ENCODE assay signal across 1 cellular context in the genomic region with DNA sequence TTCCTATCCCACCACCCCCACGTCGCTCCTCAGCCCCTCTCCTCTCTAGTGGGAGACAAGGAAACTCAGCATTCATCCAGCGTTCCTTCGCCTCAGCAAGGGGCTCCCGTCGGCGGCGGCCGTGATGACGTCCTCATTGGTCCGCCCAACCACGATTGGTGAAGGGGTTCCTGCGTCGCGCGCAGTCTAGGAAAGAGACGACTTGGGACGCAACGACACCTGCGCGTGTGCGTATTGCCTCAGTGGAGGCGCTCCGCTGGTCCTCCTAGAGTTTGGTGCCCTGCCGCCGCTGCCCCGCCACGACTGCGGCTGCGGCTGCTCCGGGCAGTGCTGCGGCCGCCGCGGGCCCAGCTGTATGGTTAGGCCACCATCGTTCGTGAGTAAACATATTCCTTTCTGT.
TF ChIP-seq lines count a peak whose summit lies in the region.

No MANE protein-coding gene starts in this region.

TF ChIP-seq in GM23338, 12 proteins besides CTCF, POLR2A, EP300 and RAD21 (continued from another document):
- TF ChIP-seq, protein P1, sequence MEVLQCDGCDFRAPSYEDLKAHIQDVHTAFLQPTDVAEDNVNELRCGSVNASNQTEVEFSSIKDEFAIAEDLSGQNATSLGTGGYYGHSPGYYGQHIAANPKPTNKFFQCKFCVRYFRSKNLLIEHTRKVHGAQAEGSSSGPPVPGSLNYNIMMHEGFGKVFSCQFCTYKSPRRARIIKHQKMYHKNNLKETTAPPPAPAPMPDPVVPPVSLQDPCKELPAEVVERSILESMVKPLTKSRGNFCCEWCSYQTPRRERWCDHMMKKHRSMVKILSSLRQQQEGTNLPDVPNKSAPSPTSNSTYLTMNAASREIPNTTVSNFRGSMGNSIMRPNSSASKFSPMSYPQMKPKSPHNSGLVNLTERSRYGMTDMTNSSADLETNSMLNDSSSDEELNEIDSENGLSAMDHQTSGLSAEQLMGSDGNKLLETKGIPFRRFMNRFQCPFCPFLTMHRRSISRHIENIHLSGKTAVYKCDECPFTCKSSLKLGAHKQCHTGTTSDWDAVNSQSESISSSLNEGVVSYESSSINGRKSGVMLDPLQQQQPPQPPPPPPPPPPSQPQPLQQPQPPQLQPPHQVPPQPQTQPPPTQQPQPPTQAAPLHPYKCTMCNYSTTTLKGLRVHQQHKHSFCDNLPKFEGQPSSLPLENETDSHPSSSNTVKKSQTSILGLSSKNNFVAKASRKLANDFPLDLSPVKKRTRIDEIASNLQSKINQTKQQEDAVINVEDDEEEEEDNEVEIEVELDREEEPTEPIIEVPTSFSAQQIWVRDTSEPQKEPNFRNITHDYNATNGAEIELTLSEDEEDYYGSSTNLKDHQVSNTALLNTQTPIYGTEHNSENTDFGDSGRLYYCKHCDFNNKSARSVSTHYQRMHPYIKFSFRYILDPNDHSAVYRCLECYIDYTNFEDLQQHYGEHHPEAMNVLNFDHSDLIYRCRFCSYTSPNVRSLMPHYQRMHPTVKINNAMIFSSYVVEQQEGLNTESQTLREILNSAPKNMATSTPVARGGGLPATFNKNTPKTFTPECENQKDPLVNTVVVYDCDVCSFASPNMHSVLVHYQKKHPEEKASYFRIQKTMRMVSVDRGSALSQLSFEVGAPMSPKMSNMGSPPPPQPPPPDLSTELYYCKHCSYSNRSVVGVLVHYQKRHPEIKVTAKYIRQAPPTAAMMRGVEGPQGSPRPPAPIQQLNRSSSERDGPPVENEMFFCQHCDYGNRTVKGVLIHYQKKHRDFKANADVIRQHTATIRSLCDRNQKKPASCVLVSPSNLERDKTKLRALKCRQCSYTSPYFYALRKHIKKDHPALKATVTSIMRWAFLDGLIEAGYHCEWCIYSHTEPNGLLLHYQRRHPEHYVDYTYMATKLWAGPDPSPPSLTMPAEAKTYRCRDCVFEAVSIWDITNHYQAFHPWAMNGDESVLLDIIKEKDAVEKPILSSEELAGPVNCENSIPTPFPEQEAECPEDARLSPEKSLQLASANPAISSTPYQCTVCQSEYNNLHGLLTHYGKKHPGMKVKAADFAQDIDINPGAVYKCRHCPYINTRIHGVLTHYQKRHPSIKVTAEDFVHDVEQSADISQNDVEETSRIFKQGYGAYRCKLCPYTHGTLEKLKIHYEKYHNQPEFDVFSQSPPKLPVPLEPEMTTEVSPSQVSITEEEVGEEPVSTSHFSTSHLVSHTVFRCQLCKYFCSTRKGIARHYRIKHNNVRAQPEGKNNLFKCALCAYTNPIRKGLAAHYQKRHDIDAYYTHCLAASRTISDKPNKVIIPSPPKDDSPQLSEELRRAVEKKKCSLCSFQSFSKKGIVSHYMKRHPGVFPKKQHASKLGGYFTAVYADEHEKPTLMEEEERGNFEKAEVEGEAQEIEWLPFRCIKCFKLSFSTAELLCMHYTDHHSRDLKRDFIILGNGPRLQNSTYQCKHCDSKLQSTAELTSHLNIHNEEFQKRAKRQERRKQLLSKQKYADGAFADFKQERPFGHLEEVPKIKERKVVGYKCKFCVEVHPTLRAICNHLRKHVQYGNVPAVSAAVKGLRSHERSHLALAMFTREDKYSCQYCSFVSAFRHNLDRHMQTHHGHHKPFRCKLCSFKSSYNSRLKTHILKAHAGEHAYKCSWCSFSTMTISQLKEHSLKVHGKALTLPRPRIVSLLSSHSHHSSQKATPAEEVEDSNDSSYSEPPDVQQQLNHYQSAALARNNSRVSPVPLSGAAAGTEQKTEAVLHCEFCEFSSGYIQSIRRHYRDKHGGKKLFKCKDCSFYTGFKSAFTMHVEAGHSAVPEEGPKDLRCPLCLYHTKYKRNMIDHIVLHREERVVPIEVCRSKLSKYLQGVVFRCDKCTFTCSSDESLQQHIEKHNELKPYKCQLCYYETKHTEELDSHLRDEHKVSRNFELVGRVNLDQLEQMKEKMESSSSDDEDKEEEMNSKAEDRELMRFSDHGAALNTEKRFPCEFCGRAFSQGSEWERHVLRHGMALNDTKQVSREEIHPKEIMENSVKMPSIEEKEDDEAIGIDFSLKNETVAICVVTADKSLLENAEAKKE (CRISPR knock-in tag; IDR thresholded peaks at IDR 0.05), result no peak
- no peak for TF ChIP-seq CREB1 (CRISPR knock-in tag; IDR thresholded peaks at IDR 0.05; ENCODE audit: low read depth)
- no peak for TF ChIP-seq ZNF114 (CRISPR knock-in tag; IDR thresholded peaks at IDR 0.05)
- no peak for TF ChIP-seq ZNF331 (CRISPR knock-in tag; IDR thresholded peaks at IDR 0.05; ENCODE audit: low read depth)
TF ChIP-seq in GM23338: peak in this region for 0.
